10 cellular contexts compared by ENCODE assay signal in genomic region chr12:123094349-123095073, GRCh38. TPM values are rescaled to one million over a fixed set of nuclear protein-coding genes. Genes with fewer than 3 reads are reported as not detected.
DNase-seq lines count a peak whose midpoint lies in the region; ATAC-seq and TF ChIP-seq lines count a peak whose summit lies in the region.
"Had no signal": no experiment of that assay in that cellular context is flagged by ENCODE, and none has a peak within 500 bp of the region (broad histone marks: within the 10 kb centered on the region; RNA-seq: fewer than 3 reads in every experiment).

No MANE protein-coding gene starts in this region.

- H3K9me2 ChIP-seq in PC-9 (ENCODE audit: insufficient read depth), result no peaks in the 10 kb centered on the region

- TF ChIP-seq CTCF in BJ (IDR thresholded peaks at IDR 0.05; ENCODE audit: insufficient read depth, low read depth, low read length), result no peak
- no peak for TF ChIP-seq CTCF in PC-9 (conservative IDR thresholded peaks at IDR 0.05)
- no peak for TF ChIP-seq CTCF in esophagus muscularis mucosa (IDR thresholded peaks at IDR 0.05)
- TF ChIP-seq CTCF in neural progenitor cell (IDR thresholded peaks at IDR 0.05), result no peak

- no peak for TF ChIP-seq EP300 in esophagus muscularis mucosa (IDR thresholded peaks at IDR 0.05)

- no peaks in the 10 kb centered on the region for H4K20me1 ChIP-seq in PC-9 (ENCODE audit: insufficient read depth)
- no peaks in the 10 kb centered on the region for H4K20me1 ChIP-seq in neural progenitor cell (ENCODE audit: low read depth)

- H3K4me1 ChIP-seq in PC-9 (replicated peaks; ENCODE audit: insufficient read depth) (peaks cover 66% of the 10 kb centered on the region), esophagus muscularis mucosa (peaks cover 50 to 78% (median 60%) of the 10 kb centered on the region in 4 donors), neural progenitor cell (no peaks in the 10 kb centered on the region)

- H3K79me2 ChIP-seq in PC-9 (ENCODE audit: low read depth), result peaks cover 17% of the 10 kb centered on the region
- H3K79me2 ChIP-seq in neural progenitor cell (ENCODE audit: low read depth), result no peaks in the 10 kb centered on the region

- intact Hi-C loops in PC-9 (cut with micrococcal nuclease; ENCODE audit: unreplicated experiment), result loop anchor here (2.0 kb wide), 1 partner anchor 32 kb away; no protein-coding TSS in a partner anchor
- intact Hi-C loops in esophagus muscularis mucosa (cut with DNase I), result no loop called here

- H3K27ac ChIP-seq in PC-9 (peak overlapping the region; percentile 48), esophagus muscularis mucosa (replicated peaks in 1 of 4) (peak overlapping the region; percentile 66 to 77 (median 70)), neural progenitor cell (no peak overlapping the region)

- peaks cover 6% of the 10 kb centered on the region for H3K4me1 Mint-ChIP-seq in neural progenitor cell

- BruUV-seq in PC-9 (replicated peaks; lab: Mats Ljungman, UMichigan), result no TSS peak

- H3K36me3 Mint-ChIP-seq in neural progenitor cell, result no peaks in the 10 kb centered on the region

- no peak for TF ChIP-seq POLR2A in esophagus muscularis mucosa (IDR thresholded peaks at IDR 0.05; ENCODE audit: low read depth)

- DNase-seq in BJ (ENCODE audit: low read depth), result peak; percentile 75
- peak; percentile 88 to 92 for DNase-seq in PC-9
- DNase-seq in esophagus muscularis mucosa (ENCODE audit: extremely low spot score), result no peak
- DNase-seq in neural progenitor cell (ENCODE audit: low spot score), result no peak
- DNase-seq in stimulated activated CD4-positive, alpha-beta T cell treated with anti-CD3 and anti-CD28 coated beads, Interleukin-2, amount 100 ng/mL, for 48 hours, result no peak
- DNase-seq in NCI-H1417 treated with DMSO at 0.1 percent for 48 hours (lab: John Stamatoyannopoulos, UW), result no peak
- DNase-seq: activated T-cell treated with anti-CD3 and anti-CD28 coated beads, Interleukin-2, amount 50 U/mL, for 48 hours; NCI-H748 treated with DMSO at 0.1 percent for 48 hours had no signal

- no peaks in the 10 kb centered on the region for H3K9me3 Mint-ChIP-seq in neural progenitor cell

- H3K27ac Mint-ChIP-seq in neural progenitor cell, result peak overlapping the region; percentile 0

- no peak overlapping the region for H3K4me3 Mint-ChIP-seq in neural progenitor cell

- H3K36me3 ChIP-seq in BJ (ENCODE audit: control insufficient read depth, insufficient read depth, low read length) (no peaks in the 10 kb centered on the region), PC-9 (ENCODE audit: low read depth) (no peaks in the 10 kb centered on the region), esophagus muscularis mucosa (no peaks in the 10 kb centered on the region), neural progenitor cell (no peaks in the 10 kb centered on the region)

- H3K9ac ChIP-seq in neural progenitor cell, result no peak overlapping the region

- H2AFZ ChIP-seq in PC-9 (no peak overlapping the region), neural progenitor cell (replicated peaks) (no peak overlapping the region)

- H3F3A ChIP-seq in PC-9 (ENCODE audit: insufficient read depth, low read depth) (peaks cover 34% of the 10 kb centered on the region), neural progenitor cell (ENCODE audit: low read depth) (no peaks in the 10 kb centered on the region)

- 19% methylated on average over 11 of the region's 18 CpGs for WGBS in esophagus muscularis mucosa

- H3K27me3 ChIP-seq in BJ (ENCODE audit: control insufficient read depth, insufficient read depth, low read length) (peaks cover 38% of the 10 kb centered on the region), PC-9 (ENCODE audit: insufficient read depth, low read depth) (no peaks in the 10 kb centered on the region), esophagus muscularis mucosa (no peaks in the 10 kb centered on the region), neural progenitor cell (no peaks in the 10 kb centered on the region)

- CTCF ChIA-PET in BJ (lab: Yijun Ruan, JAX) (interaction anchor here (0.7 to 1.9 kb wide), 2 partner anchors 32 to 309 kb away, joined by 3 to 5 read pairs; no protein-coding TSS in a partner anchor), PC-9 (lab: Charles Lee) (interaction anchor here (0.6 to 0.9 kb wide), 2 partner anchors 11 to 1480 kb away, joined by 3 to 7 read pairs; no protein-coding TSS in a partner anchor)

- no peaks in the 10 kb centered on the region for H3K9me3 ChIP-seq in PC-9 (ENCODE audit: insufficient read depth, low read depth)
- H3K9me3 ChIP-seq in esophagus muscularis mucosa, result no peaks in the 10 kb centered on the region
- no peaks in the 10 kb centered on the region for H3K9me3 ChIP-seq in neural progenitor cell (ENCODE audit: low read depth)

- no peak overlapping the region for H3K4me3 ChIP-seq in BJ (ENCODE audit: low read depth, low read length)
- H3K4me3 ChIP-seq in PC-9, result no peak overlapping the region
- no peak overlapping the region for H3K4me3 ChIP-seq in esophagus muscularis mucosa
- H3K4me3 ChIP-seq in neural progenitor cell, result no peak overlapping the region

- peaks cover 5% of the 10 kb centered on the region for H3K27me3 Mint-ChIP-seq in neural progenitor cell (ENCODE audit: insufficient read depth, low read depth)

- POLR2A ChIA-PET in BJ (lab: Charles Lee) (no interaction called here), PC-9 (lab: Charles Lee; ENCODE audit: unreplicated experiment) (interaction anchor here (0.5 kb wide), 1 partner anchor 27 kb away, joined by 8 read pairs; no protein-coding TSS in a partner anchor)

- ATAC-seq in GM21786 (IDR thresholded peaks at IDR 0.05; ENCODE audit: unreplicated experiment), result no peak
- no peak for ATAC-seq in GM21737 (IDR thresholded peaks at IDR 0.05; ENCODE audit: unreplicated experiment)

- H3K4me2 ChIP-seq in PC-9, result peak overlapping the region; percentile 64
- H3K4me2 ChIP-seq in neural progenitor cell, result no peak overlapping the region

RNA-seq across cellular contexts. Expression of gene PITPNM2, which starts 56.4 kb away (rescaled TPM):
- 0.83 and 1.3 TPM in 2 replicates for polyA plus RNA-seq in BJ (2011; rRNA removed)
- 1.6 and 2.1 TPM in 2 replicates for polyA minus RNA-seq in BJ (2011; rRNA and poly(A)+ RNA removed)
- 16.6 and 21.6 TPM in 2 replicates for total RNA-seq in PC-9 (2021)
- 10 to 100 TPM; 10.4 to 24.4 (median 13.3) TPM for total RNA-seq in esophagus muscularis mucosa
- total RNA-seq in neural progenitor cell (ENCODE audit: low replicate concordance), result 0.56 and 1.2 TPM in 2 replicates

Comparison
In these comparisons a context has a peak if more than half of its experiments do, and no peak if none do; other contexts are left out.
1. DNase-seq: peak in BJ (single experiment) and PC-9 (2 of 2); none in esophagus muscularis mucosa (single experiment), neural progenitor cell (single experiment), stimulated activated CD4-positive, alpha-beta T cell treated with anti-CD3 and anti-CD28 coated beads, Interleukin-2, amount 100 ng/mL, for 48 hours (0 of 2) and NCI-H1417 treated with DMSO at 0.1 percent for 48 hours (single experiment).